In the genomic region with DNA sequence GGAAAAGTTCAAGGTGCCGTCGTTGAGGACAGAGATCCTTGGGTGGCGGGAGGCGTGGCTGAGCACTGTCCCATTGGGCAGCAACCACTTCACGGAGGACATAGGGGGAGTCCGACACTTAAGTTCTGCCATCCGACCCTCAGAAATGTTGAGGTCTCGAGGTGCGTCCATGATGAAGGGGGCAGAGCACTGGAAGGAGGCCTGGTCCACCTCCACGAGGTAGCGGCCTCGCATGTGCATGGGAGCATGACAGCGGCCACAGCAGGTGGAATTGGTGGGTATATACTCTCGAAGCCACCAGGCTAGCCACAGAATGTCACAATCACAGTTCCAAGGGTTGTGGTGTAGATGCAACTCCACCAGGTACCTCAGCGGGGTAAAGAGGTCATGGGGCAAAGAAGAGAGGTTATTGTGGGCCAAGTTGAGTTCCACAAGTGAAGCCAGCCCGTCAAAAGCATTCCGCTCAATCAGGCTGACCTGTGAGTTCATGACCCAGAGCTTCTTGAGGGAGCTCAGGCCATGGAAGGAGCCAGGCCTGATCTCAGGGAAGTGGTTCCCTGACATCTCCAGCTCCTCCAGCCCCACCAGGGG, we compare ENCODE assay signal across 1 cellular context.
TF ChIP-seq lines count a peak whose summit lies in the region.

No MANE protein-coding gene starts in this region.

TF ChIP-seq in neural cell, 6 proteins besides CTCF, POLR2A, EP300 and RAD21:
- TF ChIP-seq, protein P1, sequence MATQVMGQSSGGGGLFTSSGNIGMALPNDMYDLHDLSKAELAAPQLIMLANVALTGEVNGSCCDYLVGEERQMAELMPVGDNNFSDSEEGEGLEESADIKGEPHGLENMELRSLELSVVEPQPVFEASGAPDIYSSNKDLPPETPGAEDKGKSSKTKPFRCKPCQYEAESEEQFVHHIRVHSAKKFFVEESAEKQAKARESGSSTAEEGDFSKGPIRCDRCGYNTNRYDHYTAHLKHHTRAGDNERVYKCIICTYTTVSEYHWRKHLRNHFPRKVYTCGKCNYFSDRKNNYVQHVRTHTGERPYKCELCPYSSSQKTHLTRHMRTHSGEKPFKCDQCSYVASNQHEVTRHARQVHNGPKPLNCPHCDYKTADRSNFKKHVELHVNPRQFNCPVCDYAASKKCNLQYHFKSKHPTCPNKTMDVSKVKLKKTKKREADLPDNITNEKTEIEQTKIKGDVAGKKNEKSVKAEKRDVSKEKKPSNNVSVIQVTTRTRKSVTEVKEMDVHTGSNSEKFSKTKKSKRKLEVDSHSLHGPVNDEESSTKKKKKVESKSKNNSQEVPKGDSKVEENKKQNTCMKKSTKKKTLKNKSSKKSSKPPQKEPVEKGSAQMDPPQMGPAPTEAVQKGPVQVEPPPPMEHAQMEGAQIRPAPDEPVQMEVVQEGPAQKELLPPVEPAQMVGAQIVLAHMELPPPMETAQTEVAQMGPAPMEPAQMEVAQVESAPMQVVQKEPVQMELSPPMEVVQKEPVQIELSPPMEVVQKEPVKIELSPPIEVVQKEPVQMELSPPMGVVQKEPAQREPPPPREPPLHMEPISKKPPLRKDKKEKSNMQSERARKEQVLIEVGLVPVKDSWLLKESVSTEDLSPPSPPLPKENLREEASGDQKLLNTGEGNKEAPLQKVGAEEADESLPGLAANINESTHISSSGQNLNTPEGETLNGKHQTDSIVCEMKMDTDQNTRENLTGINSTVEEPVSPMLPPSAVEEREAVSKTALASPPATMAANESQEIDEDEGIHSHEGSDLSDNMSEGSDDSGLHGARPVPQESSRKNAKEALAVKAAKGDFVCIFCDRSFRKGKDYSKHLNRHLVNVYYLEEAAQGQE (IDR thresholded peaks at IDR 0.05; ENCODE audit: borderline replicate concordance) = no peak
- TF ChIP-seq TAF1 (IDR thresholded peaks at IDR 0.05; ENCODE audit: low read depth) (no peak), MXI1 (conservative IDR thresholded peaks at IDR 0.05; ENCODE audit: poor library complexity, severe bottlenecking) (no peak), SMC3 (conservative IDR thresholded peaks at IDR 0.05; ENCODE audit: poor library complexity) (no peak)
